1 cellular context compared by ENCODE assay signal in the genomic region with DNA sequence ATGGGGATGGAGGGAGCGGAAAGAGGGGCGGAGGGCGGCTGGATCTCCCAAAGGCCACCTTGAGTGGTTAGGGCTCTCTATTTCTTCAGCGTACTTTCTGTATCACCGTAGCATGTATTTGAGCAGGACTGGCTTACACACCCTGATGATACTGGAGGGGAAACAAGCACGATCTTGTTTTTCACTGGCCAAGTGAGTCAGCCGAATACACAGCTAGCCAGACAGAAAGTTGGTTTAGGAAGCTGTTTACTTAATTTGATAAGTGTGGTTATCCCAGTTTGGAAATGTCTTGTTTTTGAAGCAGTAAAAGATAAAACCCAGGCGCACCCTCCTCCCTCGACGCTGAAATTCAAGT.
TF ChIP-seq lines count a peak whose summit lies in the region.

No MANE protein-coding gene starts in this region.

TF ChIP-seq in H1, 55 proteins besides CTCF, POLR2A, EP300 and RAD21 (continued from another document):
- TF ChIP-seq, protein P1, sequence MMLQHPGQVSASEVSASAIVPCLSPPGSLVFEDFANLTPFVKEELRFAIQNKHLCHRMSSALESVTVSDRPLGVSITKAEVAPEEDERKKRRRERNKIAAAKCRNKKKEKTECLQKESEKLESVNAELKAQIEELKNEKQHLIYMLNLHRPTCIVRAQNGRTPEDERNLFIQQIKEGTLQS (IDR thresholded peaks at IDR 0.05; ENCODE audit: insufficient read depth, low read depth, low read length): no peak
- TF ChIP-seq BCL11A (IDR thresholded peaks at IDR 0.05; ENCODE audit: low read depth in 2 of 2, low read length in 2 of 2) (no peak), JUND (IDR thresholded peaks at IDR 0.05; ENCODE audit: low read length) (no peak), FOSL1 (IDR thresholded peaks at IDR 0.05; ENCODE audit: insufficient read depth, low read depth, low read length) (no peak), CBX5 (IDR thresholded peaks at IDR 0.05; ENCODE audit: low read depth, low read length) (no peak)
- TF ChIP-seq, protein P2, sequence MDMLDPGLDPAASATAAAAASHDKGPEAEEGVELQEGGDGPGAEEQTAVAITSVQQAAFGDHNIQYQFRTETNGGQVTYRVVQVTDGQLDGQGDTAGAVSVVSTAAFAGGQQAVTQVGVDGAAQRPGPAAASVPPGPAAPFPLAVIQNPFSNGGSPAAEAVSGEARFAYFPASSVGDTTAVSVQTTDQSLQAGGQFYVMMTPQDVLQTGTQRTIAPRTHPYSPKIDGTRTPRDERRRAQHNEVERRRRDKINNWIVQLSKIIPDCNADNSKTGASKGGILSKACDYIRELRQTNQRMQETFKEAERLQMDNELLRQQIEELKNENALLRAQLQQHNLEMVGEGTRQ (IDR thresholded peaks at IDR 0.05; ENCODE audit: low read length): no peak
